ENCODE assay signal across 23 cellular contexts in genomic region chrX:50818986-50819385, GRCh38. TPM values are rescaled to one million over a fixed set of nuclear protein-coding genes. Genes with fewer than 3 reads are reported as not detected.
"Had no signal": no experiment of that assay in that cellular context is flagged by ENCODE, and none has a peak within 500 bp of the region (broad histone marks: within the 10 kb centered on the region; RNA-seq: fewer than 3 reads in every experiment).

No MANE protein-coding gene starts in this region.

- ATAC-seq: activated T-helper 17 cell treated with anti-CD3 and anti-CD28 coated beads, Interleukin-2, amount 50 U/mL, for 72 hours; T-helper 17 cell had no signal

- H3K4me3 ChIP-seq: cardiac muscle cell, Peyer's patch had no signal

- H3K36me3 ChIP-seq: brain microvascular endothelial cell, cardiac muscle cell, Peyer's patch had no signal

- H3K4me1 ChIP-seq: Peyer's patch had no signal

- DNase-seq: activated CD4-positive, alpha-beta memory T cell treated with anti-CD3 and anti-CD28 coated beads for 36 hours; activated CD4-positive, alpha-beta T cell treated with anti-CD3 and anti-CD28 coated beads, Interleukin-2, amount 10 ng/mL, durations not matched to agents 7 days and 5 days; activated CD4-positive, CD25-positive, alpha-beta regulatory T cell; activated CD8-positive, alpha-beta memory T cell treated with anti-CD3 and anti-CD28 coated beads for 24 hours; activated gamma-delta T cell treated with Interleukin-2 at 50 U/mL for 16 hours; activated naive CD4-positive, alpha-beta T cell treated with anti-CD3 and anti-CD28 coated beads, Interleukin-2, amount 10 ng/mL, durations not matched to agents 7 days and 5 days; activated naive CD8-positive, alpha-beta T cell treated with anti-CD3 and anti-CD28 coated beads for 36 hours; activated T-cell treated with anti-CD3 and anti-CD28 coated beads, Interleukin-2, amount 50 U/mL, for 48 hours; brain microvascular endothelial cell; KG1; NCI-H1092; NCI-H1417 treated with DMSO at 0.1 percent for 48 hours; NCI-H1694; NCI-H2029 treated with DMSO at 0.1 percent for 48 hours; NCI-H510A treated with DMSO at 0.1 percent for 48 hours; Peyer's patch; SHP77 treated with DMSO at 0.1 percent for 48 hours; T-helper 17 cell; T1000 had no signal

- H3K27me3 ChIP-seq: brain microvascular endothelial cell, cardiac muscle cell, Peyer's patch had no signal

- H3K9me3 ChIP-seq: Peyer's patch had no signal

- H3K27ac ChIP-seq: brain microvascular endothelial cell, cardiac muscle cell, Peyer's patch, VCaP had no signal

RNA-seq across cellular contexts. Expression of gene SHROOM4, which starts 5.0 kb away (rescaled TPM):
- total RNA-seq: activated CD4-positive, alpha-beta memory T cell treated with anti-CD3 and anti-CD28 coated beads for 36 hours; activated CD4-positive, alpha-beta T cell treated with anti-CD3 and anti-CD28 coated beads, Interleukin-2, amount 10 ng/mL, durations not matched to agents 7 days and 5 days; activated naive CD8-positive, alpha-beta T cell treated with anti-CD3 and anti-CD28 coated beads for 36 hours; activated T-helper 17 cell treated with anti-CD3 and anti-CD28 coated beads, Interleukin-2, amount 50 U/mL, for 72 hours; LHCN-M2 had no signal
